In the genomic region with DNA sequence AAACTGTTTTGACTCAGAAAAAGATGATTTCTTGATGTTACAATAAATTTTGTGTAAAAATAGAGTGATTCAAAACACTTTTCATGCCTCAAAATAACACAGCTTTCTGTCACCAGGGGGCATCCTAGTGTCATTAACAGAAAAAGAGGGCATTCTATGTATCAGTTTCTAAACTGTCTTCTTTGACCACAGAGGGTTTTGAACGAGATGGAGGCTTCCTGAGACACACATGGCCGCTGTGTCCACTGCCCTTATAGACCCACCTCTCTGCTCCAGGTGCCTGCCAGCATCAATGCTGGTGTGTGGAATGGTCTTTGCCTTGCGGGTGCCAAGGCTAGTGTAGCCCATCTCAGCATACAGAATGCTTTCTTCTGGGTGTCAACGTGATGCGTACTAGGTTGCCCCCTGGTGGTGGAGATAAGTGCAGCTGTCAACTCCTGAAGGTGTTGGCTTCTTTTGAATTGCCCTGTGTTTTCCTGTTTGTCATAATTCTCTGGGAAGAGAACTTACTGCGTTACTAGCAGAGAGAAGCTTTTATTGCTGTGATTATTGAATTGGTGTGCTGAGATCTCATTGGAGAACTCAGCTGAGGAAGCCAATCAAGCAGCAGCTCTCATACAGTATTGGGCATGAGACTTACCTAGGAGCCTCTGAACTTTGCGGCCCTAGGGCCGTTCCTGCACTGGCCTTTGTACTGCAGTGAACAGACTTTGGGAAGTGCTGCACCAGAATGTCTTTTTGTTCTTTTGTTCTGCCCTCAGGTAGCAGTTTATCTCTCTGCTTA, we compare ENCODE assay signal across 1 cellular context.
TF ChIP-seq lines count a peak whose summit lies in the region.

No MANE protein-coding gene starts in this region.

TF ChIP-seq in HepG2, 621 proteins besides CTCF, POLR2A, EP300 and RAD21 (continued from another document and continues in another):
- TF ChIP-seq, protein P1, sequence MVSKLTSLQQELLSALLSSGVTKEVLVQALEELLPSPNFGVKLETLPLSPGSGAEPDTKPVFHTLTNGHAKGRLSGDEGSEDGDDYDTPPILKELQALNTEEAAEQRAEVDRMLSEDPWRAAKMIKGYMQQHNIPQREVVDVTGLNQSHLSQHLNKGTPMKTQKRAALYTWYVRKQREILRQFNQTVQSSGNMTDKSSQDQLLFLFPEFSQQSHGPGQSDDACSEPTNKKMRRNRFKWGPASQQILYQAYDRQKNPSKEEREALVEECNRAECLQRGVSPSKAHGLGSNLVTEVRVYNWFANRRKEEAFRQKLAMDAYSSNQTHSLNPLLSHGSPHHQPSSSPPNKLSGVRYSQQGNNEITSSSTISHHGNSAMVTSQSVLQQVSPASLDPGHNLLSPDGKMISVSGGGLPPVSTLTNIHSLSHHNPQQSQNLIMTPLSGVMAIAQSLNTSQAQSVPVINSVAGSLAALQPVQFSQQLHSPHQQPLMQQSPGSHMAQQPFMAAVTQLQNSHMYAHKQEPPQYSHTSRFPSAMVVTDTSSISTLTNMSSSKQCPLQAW (CRISPR knock-in tag; IDR thresholded peaks at IDR 0.05): 0 out of 2 replicates have a peak, but pooled peaks have one; percentile 25
- TF ChIP-seq JUN (CRISPR knock-in tag; IDR thresholded peaks at IDR 0.05) (no peak), TGIF2 (CRISPR knock-in tag; IDR thresholded peaks at IDR 0.05) (peak; percentile 95), NFE2L2 (IDR thresholded peaks at IDR 0.05; ENCODE audit: low read length) (no peak), AGO1 (IDR thresholded peaks at IDR 0.05; ENCODE audit: low read depth, low read length, poor library complexity, severe bottlenecking) (no peak), ZSCAN30 (CRISPR knock-in tag; IDR thresholded peaks at IDR 0.05) (no peak), POLR2AphosphoS5 (IDR thresholded peaks at IDR 0.05; ENCODE audit: low read depth, low read length) (no peak), TBX2 (CRISPR knock-in tag; IDR thresholded peaks at IDR 0.05; ENCODE audit: borderline replicate concordance) (peak; percentile 47; the same call in 1 of the 2 replicates), ZNF431 (CRISPR knock-in tag; IDR thresholded peaks at IDR 0.05; ENCODE audit: borderline replicate concordance, low read depth) (no peak), ERF (CRISPR knock-in tag; IDR thresholded peaks at IDR 0.05) (0 out of 2 replicates have a peak, but pooled peaks have one; percentile 16), ELF3 (CRISPR knock-in tag; IDR thresholded peaks at IDR 0.05) (no peak), NFKBIZ (CRISPR knock-in tag; IDR thresholded peaks at IDR 0.05) (no peak), ZNF468 (CRISPR knock-in tag; IDR thresholded peaks at IDR 0.05) (no peak), GATAD1 (CRISPR knock-in tag; IDR thresholded peaks at IDR 0.05) (0 out of 2 replicates have a peak, but pooled peaks have one; percentile 34), SRSF9 (IDR thresholded peaks at IDR 0.05; ENCODE audit: borderline replicate concordance, insufficient read depth, low read depth, low read length, poor library complexity, severe bottlenecking) (no peak), NFE2L1 (CRISPR knock-in tag; IDR thresholded peaks at IDR 0.05; ENCODE audit: borderline replicate concordance) (no peak), ZNF264 (CRISPR knock-in tag; IDR thresholded peaks at IDR 0.05) (no peak), FOXC1 (CRISPR knock-in tag; IDR thresholded peaks at IDR 0.05; ENCODE audit: borderline replicate concordance) (peak; percentile 60; the same call in 1 of the 2 replicates), ZNF674 (CRISPR knock-in tag; IDR thresholded peaks at IDR 0.05; ENCODE audit: low read depth) (no peak), ZNF253 (CRISPR knock-in tag; IDR thresholded peaks at IDR 0.05; ENCODE audit: borderline replicate concordance) (no peak), ZNF781 (CRISPR knock-in tag; IDR thresholded peaks at IDR 0.05; ENCODE audit: borderline replicate concordance, not compliant biosample characterization) (peak; percentile 43), PCBP2 (optimal IDR thresholded peaks at IDR 0.05; ENCODE audit: low read depth, low read length, poor library complexity, severe bottlenecking) (no peak), ZNF672 (CRISPR knock-in tag; IDR thresholded peaks at IDR 0.05) (no peak), ZNF768 (CRISPR knock-in tag; IDR thresholded peaks at IDR 0.05) (no peak), ZNF713 (CRISPR knock-in tag; IDR thresholded peaks at IDR 0.05) (no peak), ZNF619 (CRISPR knock-in tag; IDR thresholded peaks at IDR 0.05) (no peak), REL (CRISPR knock-in tag; conservative IDR thresholded peaks at IDR 0.05) (no peak), FOXA1 (IDR thresholded peaks at IDR 0.05) (no peak), FOXA1 (CRISPR knock-in tag; IDR thresholded peaks at IDR 0.05) (0 out of 2 replicates have a peak, but pooled peaks have one; percentile 28), MAFK (conservative IDR thresholded peaks at IDR 0.05 in 1 of 2, IDR thresholded peaks at IDR 0.05 in 1 of 2; ENCODE audit: low read length in 2 of 2) (no peak), SP4 (CRISPR knock-in tag; IDR thresholded peaks at IDR 0.05) (0 out of 2 replicates have a peak, but pooled peaks have one; percentile 33), HMG20B (CRISPR knock-in tag; conservative IDR thresholded peaks at IDR 0.05) (0 out of 2 replicates have a peak, but pooled peaks have one; percentile 52), ZFYVE20 (CRISPR knock-in tag; IDR thresholded peaks at IDR 0.05; ENCODE audit: borderline replicate concordance, low read depth) (no peak), SMAD3 (CRISPR knock-in tag; IDR thresholded peaks at IDR 0.05) (0 out of 2 replicates have a peak, but pooled peaks have one; percentile 23), PHF8 (CRISPR knock-in tag; IDR thresholded peaks at IDR 0.05) (no peak), ZNF839 (CRISPR knock-in tag; IDR thresholded peaks at IDR 0.05; ENCODE audit: borderline replicate concordance) (no peak), ISL2 (CRISPR knock-in tag; IDR thresholded peaks at IDR 0.05) (no peak), FOXK2 (IDR thresholded peaks at IDR 0.05) (no peak), YEATS4 (CRISPR knock-in tag; IDR thresholded peaks at IDR 0.05; ENCODE audit: borderline replicate concordance) (no peak), GLI4 (CRISPR knock-in tag; IDR thresholded peaks at IDR 0.05; ENCODE audit: borderline replicate concordance) (no peak), ZNF567 (CRISPR knock-in tag; IDR thresholded peaks at IDR 0.05; ENCODE audit: borderline replicate concordance) (0 out of 2 replicates have a peak, but pooled peaks have one; percentile 31), HMG20A (CRISPR knock-in tag; IDR thresholded peaks at IDR 0.05; ENCODE audit: borderline replicate concordance) (no peak)
- TF ChIP-seq, protein P2, sequence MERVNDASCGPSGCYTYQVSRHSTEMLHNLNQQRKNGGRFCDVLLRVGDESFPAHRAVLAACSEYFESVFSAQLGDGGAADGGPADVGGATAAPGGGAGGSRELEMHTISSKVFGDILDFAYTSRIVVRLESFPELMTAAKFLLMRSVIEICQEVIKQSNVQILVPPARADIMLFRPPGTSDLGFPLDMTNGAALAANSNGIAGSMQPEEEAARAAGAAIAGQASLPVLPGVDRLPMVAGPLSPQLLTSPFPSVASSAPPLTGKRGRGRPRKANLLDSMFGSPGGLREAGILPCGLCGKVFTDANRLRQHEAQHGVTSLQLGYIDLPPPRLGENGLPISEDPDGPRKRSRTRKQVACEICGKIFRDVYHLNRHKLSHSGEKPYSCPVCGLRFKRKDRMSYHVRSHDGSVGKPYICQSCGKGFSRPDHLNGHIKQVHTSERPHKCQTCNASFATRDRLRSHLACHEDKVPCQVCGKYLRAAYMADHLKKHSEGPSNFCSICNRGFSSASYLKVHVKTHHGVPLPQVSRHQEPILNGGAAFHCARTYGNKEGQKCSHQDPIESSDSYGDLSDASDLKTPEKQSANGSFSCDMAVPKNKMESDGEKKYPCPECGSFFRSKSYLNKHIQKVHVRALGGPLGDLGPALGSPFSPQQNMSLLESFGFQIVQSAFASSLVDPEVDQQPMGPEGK (CRISPR knock-in tag; IDR thresholded peaks at IDR 0.05): no peak
- TF ChIP-seq, protein P3, sequence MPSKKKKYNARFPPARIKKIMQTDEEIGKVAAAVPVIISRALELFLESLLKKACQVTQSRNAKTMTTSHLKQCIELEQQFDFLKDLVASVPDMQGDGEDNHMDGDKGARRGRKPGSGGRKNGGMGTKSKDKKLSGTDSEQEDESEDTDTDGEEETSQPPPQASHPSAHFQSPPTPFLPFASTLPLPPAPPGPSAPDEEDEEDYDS (CRISPR knock-in tag; IDR thresholded peaks at IDR 0.05): 0 out of 2 replicates have a peak, but pooled peaks have one; percentile 46
- TF ChIP-seq, protein P4, sequence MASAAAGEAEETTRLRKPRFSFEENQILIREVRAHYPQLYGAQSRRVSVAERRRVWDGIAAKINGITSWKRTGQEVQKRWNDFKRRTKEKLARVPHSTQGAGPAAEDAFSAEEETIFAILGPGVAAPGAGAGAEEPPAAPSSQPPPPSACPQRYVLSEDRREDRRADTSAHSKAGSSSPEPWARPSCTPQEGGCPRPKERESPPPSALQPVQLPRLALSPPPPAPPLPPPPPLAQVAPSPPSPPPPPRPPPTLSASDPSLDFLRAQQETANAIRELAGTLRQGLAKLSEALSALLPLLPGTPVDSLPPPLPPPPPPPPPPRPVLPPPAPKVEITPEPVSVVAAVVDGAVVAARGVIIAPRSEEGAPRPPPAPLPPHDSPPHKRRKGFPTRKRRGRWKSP (CRISPR knock-in tag; IDR thresholded peaks at IDR 0.05): no peak
- TF ChIP-seq, protein P5, sequence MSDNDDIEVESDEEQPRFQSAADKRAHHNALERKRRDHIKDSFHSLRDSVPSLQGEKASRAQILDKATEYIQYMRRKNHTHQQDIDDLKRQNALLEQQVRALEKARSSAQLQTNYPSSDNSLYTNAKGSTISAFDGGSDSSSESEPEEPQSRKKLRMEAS (IDR thresholded peaks at IDR 0.05): peak; percentile 28; the same call in 1 of the 2 replicates
- TF ChIP-seq, protein P6, sequence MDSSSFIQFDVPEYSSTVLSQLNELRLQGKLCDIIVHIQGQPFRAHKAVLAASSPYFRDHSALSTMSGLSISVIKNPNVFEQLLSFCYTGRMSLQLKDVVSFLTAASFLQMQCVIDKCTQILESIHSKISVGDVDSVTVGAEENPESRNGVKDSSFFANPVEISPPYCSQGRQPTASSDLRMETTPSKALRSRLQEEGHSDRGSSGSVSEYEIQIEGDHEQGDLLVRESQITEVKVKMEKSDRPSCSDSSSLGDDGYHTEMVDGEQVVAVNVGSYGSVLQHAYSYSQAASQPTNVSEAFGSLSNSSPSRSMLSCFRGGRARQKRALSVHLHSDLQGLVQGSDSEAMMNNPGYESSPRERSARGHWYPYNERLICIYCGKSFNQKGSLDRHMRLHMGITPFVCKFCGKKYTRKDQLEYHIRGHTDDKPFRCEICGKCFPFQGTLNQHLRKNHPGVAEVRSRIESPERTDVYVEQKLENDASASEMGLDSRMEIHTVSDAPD (CRISPR knock-in tag; IDR thresholded peaks at IDR 0.05): no peak
- TF ChIP-seq, protein P7, sequence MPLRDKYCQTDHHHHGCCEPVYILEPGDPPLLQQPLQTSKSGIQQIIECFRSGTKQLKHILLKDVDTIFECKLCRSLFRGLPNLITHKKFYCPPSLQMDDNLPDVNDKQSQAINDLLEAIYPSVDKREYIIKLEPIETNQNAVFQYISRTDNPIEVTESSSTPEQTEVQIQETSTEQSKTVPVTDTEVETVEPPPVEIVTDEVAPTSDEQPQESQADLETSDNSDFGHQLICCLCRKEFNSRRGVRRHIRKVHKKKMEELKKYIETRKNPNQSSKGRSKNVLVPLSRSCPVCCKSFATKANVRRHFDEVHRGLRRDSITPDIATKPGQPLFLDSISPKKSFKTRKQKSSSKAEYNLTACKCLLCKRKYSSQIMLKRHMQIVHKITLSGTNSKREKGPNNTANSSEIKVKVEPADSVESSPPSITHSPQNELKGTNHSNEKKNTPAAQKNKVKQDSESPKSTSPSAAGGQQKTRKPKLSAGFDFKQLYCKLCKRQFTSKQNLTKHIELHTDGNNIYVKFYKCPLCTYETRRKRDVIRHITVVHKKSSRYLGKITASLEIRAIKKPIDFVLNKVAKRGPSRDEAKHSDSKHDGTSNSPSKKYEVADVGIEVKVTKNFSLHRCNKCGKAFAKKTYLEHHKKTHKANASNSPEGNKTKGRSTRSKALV (CRISPR knock-in tag; IDR thresholded peaks at IDR 0.05): no peak; the same call in 1 of the 2 replicates
- TF ChIP-seq, protein P8, sequence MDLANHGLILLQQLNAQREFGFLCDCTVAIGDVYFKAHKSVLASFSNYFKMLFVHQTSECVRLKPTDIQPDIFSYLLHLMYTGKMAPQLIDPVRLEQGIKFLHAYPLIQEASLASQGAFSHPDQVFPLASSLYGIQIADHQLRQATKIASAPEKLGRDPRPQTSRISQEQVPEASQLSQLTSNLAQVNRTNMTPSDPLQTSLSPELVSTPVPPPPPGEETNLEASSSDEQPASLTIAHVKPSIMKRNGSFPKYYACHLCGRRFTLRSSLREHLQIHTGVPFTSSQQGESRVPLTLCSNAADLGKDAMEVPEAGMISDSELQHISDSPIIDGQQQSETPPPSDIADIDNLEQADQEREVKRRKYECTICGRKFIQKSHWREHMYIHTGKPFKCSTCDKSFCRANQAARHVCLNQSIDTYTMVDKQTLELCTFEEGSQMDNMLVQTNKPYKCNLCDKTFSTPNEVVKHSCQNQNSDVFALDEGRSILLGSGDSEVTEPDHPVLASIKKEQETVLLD (CRISPR knock-in tag; IDR thresholded peaks at IDR 0.05; ENCODE audit: low read depth): no peak
- TF ChIP-seq, protein P9, sequence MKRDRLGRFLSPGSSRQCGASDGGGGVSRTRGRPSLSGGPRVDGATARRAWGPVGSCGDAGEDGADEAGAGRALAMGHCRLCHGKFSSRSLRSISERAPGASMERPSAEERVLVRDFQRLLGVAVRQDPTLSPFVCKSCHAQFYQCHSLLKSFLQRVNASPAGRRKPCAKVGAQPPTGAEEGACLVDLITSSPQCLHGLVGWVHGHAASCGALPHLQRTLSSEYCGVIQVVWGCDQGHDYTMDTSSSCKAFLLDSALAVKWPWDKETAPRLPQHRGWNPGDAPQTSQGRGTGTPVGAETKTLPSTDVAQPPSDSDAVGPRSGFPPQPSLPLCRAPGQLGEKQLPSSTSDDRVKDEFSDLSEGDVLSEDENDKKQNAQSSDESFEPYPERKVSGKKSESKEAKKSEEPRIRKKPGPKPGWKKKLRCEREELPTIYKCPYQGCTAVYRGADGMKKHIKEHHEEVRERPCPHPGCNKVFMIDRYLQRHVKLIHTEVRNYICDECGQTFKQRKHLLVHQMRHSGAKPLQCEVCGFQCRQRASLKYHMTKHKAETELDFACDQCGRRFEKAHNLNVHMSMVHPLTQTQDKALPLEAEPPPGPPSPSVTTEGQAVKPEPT (CRISPR knock-in tag; IDR thresholded peaks at IDR 0.05; ENCODE audit: low read depth): no peak
- TF ChIP-seq, protein P10, sequence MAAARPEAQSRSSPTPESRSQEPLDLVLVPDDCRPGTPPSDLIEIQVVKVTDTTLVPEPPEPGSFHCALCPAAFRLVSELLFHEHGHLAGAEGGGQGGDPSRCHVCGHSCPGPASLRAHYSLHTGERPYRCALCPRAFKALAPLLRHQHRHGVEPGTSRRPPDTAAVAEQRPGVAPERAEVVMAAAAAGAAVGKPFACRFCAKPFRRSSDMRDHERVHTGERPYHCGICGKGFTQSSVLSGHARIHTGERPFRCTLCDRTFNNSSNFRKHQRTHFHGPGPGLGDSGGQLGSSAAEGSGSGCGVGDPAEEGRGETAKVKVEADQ (CRISPR knock-in tag; IDR thresholded peaks at IDR 0.05; ENCODE audit: borderline replicate concordance): no peak
- TF ChIP-seq, protein P11, sequence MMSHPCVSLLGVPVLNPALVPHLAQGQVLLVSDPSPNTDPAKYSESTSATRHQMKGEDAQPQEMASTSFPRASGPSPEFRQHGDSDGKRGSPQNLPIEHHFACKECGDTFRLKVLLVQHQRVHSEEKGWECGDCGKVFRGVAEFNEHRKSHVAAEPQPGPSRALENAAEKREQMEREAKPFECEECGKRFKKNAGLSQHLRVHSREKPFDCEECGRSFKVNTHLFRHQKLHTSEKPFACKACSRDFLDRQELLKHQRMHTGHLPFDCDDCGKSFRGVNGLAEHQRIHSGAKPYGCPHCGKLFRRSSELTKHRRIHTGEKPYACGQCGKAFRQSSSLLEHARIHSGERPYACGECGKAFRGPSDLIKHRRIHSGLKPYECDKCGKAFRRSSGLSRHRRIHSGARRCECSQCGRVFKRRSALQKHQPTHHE (CRISPR knock-in tag; IDR thresholded peaks at IDR 0.05; ENCODE audit: borderline replicate concordance): no peak
